ENCODE assay signal across 39 cellular contexts in the genomic region with DNA sequence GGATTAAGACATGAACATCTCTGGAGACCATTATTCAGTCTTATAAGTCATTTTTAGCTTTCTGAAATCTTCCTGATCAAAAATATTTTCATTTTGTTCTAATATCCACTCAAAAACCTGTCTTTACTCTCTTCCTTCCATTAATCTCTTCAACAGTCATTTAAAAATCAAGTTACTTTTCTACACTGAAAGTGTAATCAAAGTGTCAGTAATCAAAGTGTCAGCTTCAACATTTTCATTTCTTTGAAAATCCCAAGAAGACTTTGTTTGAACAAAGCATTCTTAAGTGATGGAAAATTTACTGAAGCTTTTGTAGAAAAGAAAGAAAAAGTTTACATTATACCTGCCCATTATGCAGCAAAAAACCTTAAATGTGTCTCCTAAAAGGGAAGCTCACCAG.
"Had no signal": no experiment of that assay in that cellular context is flagged by ENCODE, and none has a peak within 500 bp of the region (broad histone marks: within the 10 kb centered on the region; RNA-seq: fewer than 3 reads in every experiment).

No MANE protein-coding gene starts in this region.

- H3K36me3 Mint-ChIP-seq: activated CD8-positive, alpha-beta memory T cell treated with anti-CD3 and anti-CD28 coated beads, Interleukin-2, amount 10 ng/mL, durations not matched to agents 7 days and 5 days; activated naive CD4-positive, alpha-beta T cell treated with anti-CD3 and anti-CD28 coated beads, Interleukin-2, amount 50 U/mL, for 24 hours; activated naive CD8-positive, alpha-beta T cell treated with anti-CD3 and anti-CD28 coated beads, Interleukin-2, amount 10 ng/mL, durations not matched to agents 7 days and 5 days; IgD-negative memory B cell had no signal

- H3K27ac ChIP-seq: body of pancreas, breast epithelium, Peyer's patch, VCaP had no signal

- H3K4me1 Mint-ChIP-seq: activated CD4-positive, alpha-beta memory T cell treated with anti-CD3 and anti-CD28 coated beads, Interleukin-2, amount 10 ng/mL, durations not matched to agents 7 days and 5 days; activated CD8-positive, alpha-beta memory T cell treated with anti-CD3 and anti-CD28 coated beads, Interleukin-2, amount 10 ng/mL, durations not matched to agents 7 days and 5 days; activated naive CD4-positive, alpha-beta T cell treated with anti-CD3 and anti-CD28 coated beads, Interleukin-2, amount 50 U/mL, for 24 hours; activated naive CD8-positive, alpha-beta T cell treated with anti-CD3 and anti-CD28 coated beads, Interleukin-2, amount 10 ng/mL, durations not matched to agents 7 days and 5 days had no signal

- H3K27ac Mint-ChIP-seq: activated CD4-positive, alpha-beta memory T cell treated with anti-CD3 and anti-CD28 coated beads, Interleukin-2, amount 10 ng/mL, durations not matched to agents 7 days and 5 days; activated CD8-positive, alpha-beta memory T cell treated with anti-CD3 and anti-CD28 coated beads, Interleukin-2, amount 10 ng/mL, durations not matched to agents 7 days and 5 days; activated naive CD4-positive, alpha-beta T cell treated with anti-CD3 and anti-CD28 coated beads, Interleukin-2, amount 50 U/mL, for 24 hours; activated naive CD8-positive, alpha-beta T cell treated with anti-CD3 and anti-CD28 coated beads, Interleukin-2, amount 10 ng/mL, durations not matched to agents 7 days and 5 days; activated T-cell treated with anti-CD3 and anti-CD28 coated beads, Interleukin-2, amount 50 U/mL, for 72 hours; activated T-helper 2 cell treated with anti-CD3 and anti-CD28 coated beads, Interferon-gamma antibody, Interleukin-2, Interleukin-4, amounts not matched to agents 10 μg/mL and 5 μg/mL and 100 μg/mL, durations not matched to agents 14 hours and 24 hours and 36 hours; IgD-negative memory B cell had no signal

- H3K36me3 ChIP-seq: breast epithelium, MG63, Peyer's patch had no signal

- H3K27me3 ChIP-seq: body of pancreas, breast epithelium, MG63, Peyer's patch had no signal

- H3K4me3 Mint-ChIP-seq: activated CD4-positive, alpha-beta memory T cell treated with anti-CD3 and anti-CD28 coated beads, Interleukin-2, amount 10 ng/mL, durations not matched to agents 7 days and 5 days; activated CD8-positive, alpha-beta memory T cell treated with anti-CD3 and anti-CD28 coated beads, Interleukin-2, amount 10 ng/mL, durations not matched to agents 7 days and 5 days; activated naive CD4-positive, alpha-beta T cell treated with anti-CD3 and anti-CD28 coated beads, Interleukin-2, amount 50 U/mL, for 24 hours; activated naive CD8-positive, alpha-beta T cell treated with anti-CD3 and anti-CD28 coated beads, Interleukin-2, amount 10 ng/mL, durations not matched to agents 7 days and 5 days; activated T-cell treated with anti-CD3 and anti-CD28 coated beads, Interleukin-2, amount 50 U/mL, for 72 hours; IgD-negative memory B cell had no signal

- H3K4me1 ChIP-seq: body of pancreas, breast epithelium, Peyer's patch had no signal

- H3K27me3 Mint-ChIP-seq: activated CD4-positive, alpha-beta memory T cell treated with anti-CD3 and anti-CD28 coated beads, Interleukin-2, amount 10 ng/mL, durations not matched to agents 7 days and 5 days; activated CD8-positive, alpha-beta memory T cell treated with anti-CD3 and anti-CD28 coated beads, Interleukin-2, amount 10 ng/mL, durations not matched to agents 7 days and 5 days; activated naive CD4-positive, alpha-beta T cell treated with anti-CD3 and anti-CD28 coated beads, Interleukin-2, amount 50 U/mL, for 24 hours; activated naive CD8-positive, alpha-beta T cell treated with anti-CD3 and anti-CD28 coated beads, Interleukin-2, amount 10 ng/mL, durations not matched to agents 7 days and 5 days; IgD-negative memory B cell had no signal

- H3K4me3 ChIP-seq: body of pancreas, breast epithelium, MG63, Peyer's patch had no signal

- ATAC-seq: activated CD8-positive, alpha-beta memory T cell treated with anti-CD3 and anti-CD28 coated beads, Interleukin-2, amount 10 ng/mL, durations not matched to agents 7 days and 5 days; activated T-cell treated with anti-CD3 and anti-CD28 coated beads, Interleukin-2, amount 50 U/mL, for 72 hours; body of pancreas; SK-N-SH treated with all-trans-retinoic acid at 6 μM for 48 hours had no signal

- DNase-seq: activated CD4-positive, alpha-beta memory T cell treated with anti-CD3 and anti-CD28 coated beads, Interleukin-2, amount 10 ng/mL, durations not matched to agents 7 days and 5 days; activated CD4-positive, alpha-beta T cell treated with anti-CD3 and anti-CD28 coated beads for 1 hour; activated CD4-positive, alpha-beta T cell treated with anti-CD3 and anti-CD28 coated beads for 48 hours; activated CD4-positive, CD25-positive, alpha-beta regulatory T cell; activated CD8-positive, alpha-beta memory T cell treated with anti-CD3 and anti-CD28 coated beads for 24 hours; activated CD8-positive, alpha-beta memory T cell treated with anti-CD3 and anti-CD28 coated beads, Interleukin-2, amount 10 ng/mL, durations not matched to agents 7 days and 5 days; activated CD8-positive, alpha-beta memory T cell treated with anti-CD3 and anti-CD28 coated beads, Interleukin-2, amount 50 U/mL, for 48 hours; activated gamma-delta T cell; activated naive CD4-positive, alpha-beta T cell treated with Interleukin-2 at 50 U/mL for 16 hours; activated naive CD8-positive, alpha-beta T cell treated with anti-CD3 and anti-CD28 coated beads, Interleukin-2, amount 10 ng/mL, durations not matched to agents 7 days and 5 days; activated T-cell treated with anti-CD3 and anti-CD28 coated beads, Interleukin-2, amount 50 U/mL, for 72 hours; amygdala; body of pancreas; Kasumi-1; KBM-7; MG63; NCI-H1048; NCI-H1105 treated with DMSO at 0.1 percent for 48 hours; NCI-H1436; NCI-H1694; NCI-H1930; NCI-H2081 treated with DMSO at 0.1 percent for 48 hours; NCI-H226; NCI-H446 treated with DMSO at 0.1 percent for 48 hours; NCI-H524; NCI-H69; Peyer's patch; RPMI8226; SHP77 treated with DMSO at 0.1 percent for 48 hours; SW 1271; T-helper 1 cell; T-helper 2 cell; T-helper 9 cell had no signal

- H3K9me3 ChIP-seq: body of pancreas, breast epithelium, MG63, Peyer's patch had no signal
